In genomic region chr13:28199089-28199488, GRCh38 we compare ENCODE assay signal across 15 cellular contexts.
DNase-seq lines count a peak whose midpoint lies in the region; ATAC-seq and TF ChIP-seq lines count a peak whose summit lies in the region.
"Had no signal": no experiment of that assay in that cellular context is flagged by ENCODE, and none has a peak within 500 bp of the region (broad histone marks: within the 10 kb centered on the region; RNA-seq: fewer than 3 reads in every experiment).

No MANE protein-coding gene starts in this region.

- TF ChIP-seq CTCF in fibroblast of the aortic adventitia (IDR thresholded peaks at IDR 0.05; ENCODE audit: insufficient read depth, low read length) (peak; percentile 24), type B pancreatic cell (conservative IDR thresholded peaks at IDR 0.05) (peak; percentile 64)

- no peak overlapping the region for H3K4me3 Mint-ChIP-seq in type B pancreatic cell
- H3K4me3 Mint-ChIP-seq in activated naive CD4-positive, alpha-beta T cell treated with anti-CD3 and anti-CD28 coated beads, Interleukin-2, amount 10 ng/mL, durations not matched to agents 7 days and 5 days, result no peak overlapping the region
- H3K4me3 Mint-ChIP-seq: CD8-positive, alpha-beta T cell had no signal

- no peak overlapping the region for H3K4me3 ChIP-seq in fibroblast of the aortic adventitia (ENCODE audit: low read depth, low read length)
- H3K4me3 ChIP-seq: BLaER1 had no signal

- no peak overlapping the region for H3K27ac Mint-ChIP-seq in type B pancreatic cell
- no peak overlapping the region for H3K27ac Mint-ChIP-seq in activated naive CD4-positive, alpha-beta T cell treated with anti-CD3 and anti-CD28 coated beads, Interleukin-2, amount 10 ng/mL, durations not matched to agents 7 days and 5 days
- H3K27ac Mint-ChIP-seq: CD8-positive, alpha-beta T cell had no signal

- H3K27me3 Mint-ChIP-seq in type B pancreatic cell, result no peaks in the 10 kb centered on the region
- H3K27me3 Mint-ChIP-seq in activated naive CD4-positive, alpha-beta T cell treated with anti-CD3 and anti-CD28 coated beads, Interleukin-2, amount 10 ng/mL, durations not matched to agents 7 days and 5 days, result no peaks in the 10 kb centered on the region

- in situ Hi-C loops in SK-MEL-5 (cut with HindIII; ENCODE audit: low pct_unique_long_range_greater_than_20kb, low sequenced_read_pairs), result no loop called here

- no peaks in the 10 kb centered on the region for H3K4me1 Mint-ChIP-seq in type B pancreatic cell (ENCODE audit: unreplicated experiment)
- H3K4me1 Mint-ChIP-seq in activated naive CD4-positive, alpha-beta T cell treated with anti-CD3 and anti-CD28 coated beads, Interleukin-2, amount 10 ng/mL, durations not matched to agents 7 days and 5 days, result peaks cover 3% of the 10 kb centered on the region

- ATAC-seq in HG02981 (IDR thresholded peaks at IDR 0.05; ENCODE audit: unreplicated experiment), result no peak
- ATAC-seq in GM18861 (IDR thresholded peaks at IDR 0.05; ENCODE audit: unreplicated experiment), result no peak
- ATAC-seq: CD8-positive, alpha-beta T cell had no signal

- no peaks in the 10 kb centered on the region for H3K9me3 Mint-ChIP-seq in type B pancreatic cell
- H3K9me3 Mint-ChIP-seq in activated naive CD4-positive, alpha-beta T cell treated with anti-CD3 and anti-CD28 coated beads, Interleukin-2, amount 10 ng/mL, durations not matched to agents 7 days and 5 days, result no peaks in the 10 kb centered on the region
- H3K9me3 Mint-ChIP-seq: CD8-positive, alpha-beta T cell had no signal

- CTCF ChIA-PET in activated naive CD4-positive, alpha-beta T cell treated with anti-CD3 and anti-CD28 coated beads, Interleukin-2, amount 10 ng/mL, durations not matched to agents 7 days and 5 days (lab: Charles Lee), result interaction anchor here (0.7 kb wide), 1 partner anchor 150 kb away, joined by 3 read pairs; no protein-coding TSS in a partner anchor

- H3K36me3 Mint-ChIP-seq in type B pancreatic cell, result peaks cover 2% of the 10 kb centered on the region
- H3K36me3 Mint-ChIP-seq in activated naive CD4-positive, alpha-beta T cell treated with anti-CD3 and anti-CD28 coated beads, Interleukin-2, amount 10 ng/mL, durations not matched to agents 7 days and 5 days, result peaks cover 28% of the 10 kb centered on the region

- peak; percentile 5 for DNase-seq in NCI-H82 (lab: John Stamatoyannopoulos, UW)
- no peak for DNase-seq in NCI-H82 treated with DMSO at 0.1 percent for 48 hours (lab: John Stamatoyannopoulos, UW; ENCODE audit: unreplicated experiment)
- DNase-seq in SK-MEL-5 (ENCODE audit: low read depth, low spot score), result peak; percentile 5
- no peak for DNase-seq in fibroblast of the aortic adventitia (ENCODE audit: low read depth)
- no peak for DNase-seq in type B pancreatic cell (ENCODE audit: extremely low spot score, unreplicated experiment)
- DNase-seq in activated naive CD4-positive, alpha-beta T cell treated with anti-CD3 and anti-CD28 coated beads, Interleukin-2, amount 10 ng/mL, durations not matched to agents 7 days and 5 days, result no peak
- DNase-seq: 8988T; CD8-positive, alpha-beta T cell; KBM-7; NCI-H1092; NCI-H146; NCI-H345 had no signal

Comparison
In these comparisons a context has a peak if more than half of its experiments do, and no peak if none do; other contexts are left out.
1. DNase-seq: peak in NCI-H82 (single experiment) and SK-MEL-5 (single experiment); none in NCI-H82 treated with DMSO at 0.1 percent for 48 hours (single experiment), fibroblast of the aortic adventitia (single experiment), type B pancreatic cell (single experiment) and activated naive CD4-positive, alpha-beta T cell treated with anti-CD3 and anti-CD28 coated beads, Interleukin-2, amount 10 ng/mL, durations not matched to agents 7 days and 5 days (single experiment).